Comparison of ENCODE assay signal across 26 cellular contexts in the genomic region with DNA sequence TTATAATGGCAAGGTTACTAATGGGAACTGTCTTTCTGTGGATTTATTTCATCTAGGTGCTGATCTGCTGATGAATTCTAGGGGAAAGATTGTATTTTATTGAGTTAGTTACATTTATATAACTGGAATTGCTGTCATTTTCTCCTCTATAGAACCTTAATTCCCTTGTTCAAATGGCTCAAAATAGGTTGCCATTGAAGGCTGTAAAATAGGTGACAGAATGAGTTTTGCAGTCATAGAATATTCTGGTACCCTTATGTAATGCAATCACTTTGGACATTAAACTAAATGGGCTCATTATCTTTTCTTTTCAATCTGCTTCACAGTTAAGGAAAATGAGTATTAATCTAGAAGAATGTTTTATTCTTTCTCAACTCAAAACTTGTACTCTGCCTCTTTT.
"Had no signal": no experiment of that assay in that cellular context is flagged by ENCODE, and none has a peak within 500 bp of the region (broad histone marks: within the 10 kb centered on the region; RNA-seq: fewer than 3 reads in every experiment).

No MANE protein-coding gene starts in this region.

- DNase-seq: Karpas-422, Kasumi-1, KBM-7, KG1, MG63, MM.1S, MV-4-11, NCI-H1048, NCI-H1092, NCI-H1092 treated with DMSO at 0.1 percent for 48 hours, NCI-H1694, NCI-H1694 treated with DMSO at 0.1 percent for 48 hours, NCI-H187, NCI-H187 treated with DMSO at 0.1 percent for 48 hours, NCI-H1930, NCI-H2029, NCI-H2029 treated with DMSO at 0.1 percent for 48 hours, NCI-H2081, NCI-H2081 treated with DMSO at 0.1 percent for 48 hours, NCI-H2107, NCI-H2171, NCI-H2227 treated with DMSO at 0.1 percent for 48 hours, NCI-H226, NCI-H446, NCI-H446 treated with DMSO at 0.1 percent for 48 hours had no signal

- H3K27ac ChIP-seq: KMS-11 had no signal

- H3K9me3 ChIP-seq: MG63 had no signal

- H3K4me2 ChIP-seq: KMS-11 had no signal

- H3K27me3 ChIP-seq: MG63 had no signal

- H3K4me3 ChIP-seq: MG63 had no signal

- H3K36me3 ChIP-seq: MG63 had no signal

- H3K9ac ChIP-seq: KMS-11 had no signal
